Comparison of ENCODE assay signal across 2 cellular contexts in the genomic region with DNA sequence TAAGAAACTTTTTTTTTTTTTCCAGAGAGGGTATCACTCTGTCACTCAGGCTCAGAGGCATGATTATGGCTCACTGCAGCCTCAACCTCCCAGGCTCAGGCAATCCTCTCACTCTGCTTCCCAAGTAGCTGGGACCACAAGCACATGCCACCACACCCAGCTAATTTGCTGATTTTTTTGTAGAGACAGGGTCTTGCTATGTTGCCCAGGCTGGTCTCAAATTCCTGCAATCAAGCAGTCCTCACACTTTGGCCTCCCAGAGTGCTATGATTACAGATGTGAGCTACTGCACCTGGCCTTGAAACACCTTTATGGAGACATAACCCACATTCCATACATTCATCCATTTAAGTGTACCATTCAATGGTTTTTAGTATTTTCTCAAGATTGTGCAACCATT.
TF ChIP-seq lines count a peak whose summit lies in the region.

No MANE protein-coding gene starts in this region.

TF ChIP-seq in IMR-90, 13 proteins besides CTCF, POLR2A, EP300 and RAD21:
- 0 out of 2 replicates have a peak, but pooled peaks have one; percentile 26 for TF ChIP-seq CEBPB (IDR thresholded peaks at IDR 0.05; ENCODE audit: low read depth, low read length)
- TF ChIP-seq, protein P1, sequence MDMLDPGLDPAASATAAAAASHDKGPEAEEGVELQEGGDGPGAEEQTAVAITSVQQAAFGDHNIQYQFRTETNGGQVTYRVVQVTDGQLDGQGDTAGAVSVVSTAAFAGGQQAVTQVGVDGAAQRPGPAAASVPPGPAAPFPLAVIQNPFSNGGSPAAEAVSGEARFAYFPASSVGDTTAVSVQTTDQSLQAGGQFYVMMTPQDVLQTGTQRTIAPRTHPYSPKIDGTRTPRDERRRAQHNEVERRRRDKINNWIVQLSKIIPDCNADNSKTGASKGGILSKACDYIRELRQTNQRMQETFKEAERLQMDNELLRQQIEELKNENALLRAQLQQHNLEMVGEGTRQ (IDR thresholded peaks at IDR 0.05; ENCODE audit: low read depth, low read length), result no peak

TF ChIP-seq in K562, 482 proteins besides CTCF, POLR2A, EP300 and RAD21:
- peak; percentile 82 for TF ChIP-seq ZNF121 (CRISPR knock-in tag; conservative IDR thresholded peaks at IDR 0.05)
- TF ChIP-seq CEBPB (tag; IDR thresholded peaks at IDR 0.05), result peak; percentile 35
- TF ChIP-seq TEAD1 (CRISPR knock-in tag; IDR thresholded peaks at IDR 0.05), result no peak
- no peak for TF ChIP-seq ZFP1 (CRISPR knock-in tag; IDR thresholded peaks at IDR 0.05)
